ENCODE assay signal across 21 cellular contexts in genomic region chr7:119713606-119714005, GRCh38.
DNase-seq lines count a peak whose midpoint lies in the region; FAIRE-seq and TF ChIP-seq lines count a peak whose summit lies in the region.
"Had no signal": no experiment of that assay in that cellular context is flagged by ENCODE, and none has a peak within 500 bp of the region (broad histone marks: within the 10 kb centered on the region; RNA-seq: fewer than 3 reads in every experiment).

No MANE protein-coding gene starts in this region.

- no peaks in the 10 kb centered on the region for H4K20me1 ChIP-seq in hepatocyte (ENCODE audit: insufficient read depth, poor library complexity, severe bottlenecking)

- CTCF ChIA-PET in A673 (lab: Charles Lee) = no interaction called here

- BruUV-seq in A673 (replicated peaks; lab: Mats Ljungman, UMichigan) = no TSS peak

- no peaks in the 10 kb centered on the region for H3K36me3 ChIP-seq in A673 (ENCODE audit: insufficient read depth, low read length, poor library complexity, severe bottlenecking)
- no peaks in the 10 kb centered on the region for H3K36me3 ChIP-seq in small intestine (ENCODE audit: control insufficient read depth in 2 of 2, insufficient read depth in 2 of 2, low read length in 2 of 2)
- no peaks in the 10 kb centered on the region for H3K36me3 ChIP-seq in hepatocyte (replicated peaks; ENCODE audit: insufficient read depth, low read depth)

- H3K9me2 ChIP-seq in hepatocyte (replicated peaks; ENCODE audit: insufficient read depth) = no peaks in the 10 kb centered on the region

- 81 to 89% (median 88%) methylated on average over 7 of the region's 7 CpGs for WGBS in small intestine, 3 donors
- WGBS in hepatocyte (ENCODE audit: low lambda C conversion rate, missing lambda C conversion rate) = 87% methylated on average over 7 of the region's 7 CpGs

- H3K4me1 ChIP-seq in A673 (ENCODE audit: insufficient read depth, low read length, poor library complexity, severe bottlenecking) (no peaks in the 10 kb centered on the region), small intestine (ENCODE audit: control insufficient read depth in 2 of 2, insufficient read depth in 1 of 2, low read depth in 1 of 2, low read length in 1 of 2) (no peaks in the 10 kb centered on the region), hepatocyte (ENCODE audit: insufficient read depth) (no peaks in the 10 kb centered on the region)
- H3K4me1 ChIP-seq: A549 had no signal

- no peak overlapping the region for H3K4me3 ChIP-seq in A673 (ENCODE audit: low read depth, low read length, poor library complexity, severe bottlenecking)
- H3K4me3 ChIP-seq in small intestine (ENCODE audit: low read depth in 1 of 2, low read length in 2 of 2) = no peak overlapping the region
- H3K4me3 ChIP-seq in hepatocyte = no peak overlapping the region
- H3K4me3 ChIP-seq: A549 had no signal

- H3K27me3 ChIP-seq in A673 (replicated peaks; ENCODE audit: insufficient read depth, low read depth, low read length, poor library complexity) (no peaks in the 10 kb centered on the region), small intestine (ENCODE audit: control insufficient read depth in 2 of 2, insufficient read depth in 2 of 2, low read length in 2 of 2) (no peaks in the 10 kb centered on the region), hepatocyte (no peaks in the 10 kb centered on the region)

- intact Hi-C loops in A673 (cut with micrococcal nuclease; ENCODE audit: unreplicated experiment) = no loop called here

- no peak overlapping the region for H3K4me3 Mint-ChIP-seq in progenitor cell of endocrine pancreas (ENCODE audit: low read depth)
- no peak overlapping the region for H3K4me3 Mint-ChIP-seq in chondrocyte (ENCODE audit: unreplicated experiment)

- FAIRE-seq in small intestine (lab: Jason Lieb, UNC) = no peak
- FAIRE-seq: A549, GM12891, GM18507 had no signal

- H3K79me2 ChIP-seq in hepatocyte = no peaks in the 10 kb centered on the region

- POLR2A ChIA-PET in A673 (lab: Charles Lee; ENCODE audit: low non-redundant PET) = no interaction called here

- H3K27ac Mint-ChIP-seq in progenitor cell of endocrine pancreas (peak overlapping the region; percentile 2), chondrocyte (ENCODE audit: unreplicated experiment) (no peak overlapping the region)
- H3K27ac Mint-ChIP-seq: CD4-positive, alpha-beta memory T cell had no signal

- in situ Hi-C loops in SK-MEL-5 (cut with HindIII; ENCODE audit: low pct_unique_long_range_greater_than_20kb, low sequenced_read_pairs) = no loop called here

- peak; percentile 22 for DNase-seq in A673 (ENCODE audit: low spot score)
- DNase-seq in H4 (ENCODE audit: low spot score) = peak; percentile 17
- DNase-seq in SK-MEL-5 (ENCODE audit: low read depth, low spot score) = peak; percentile 91
- DNase-seq in progenitor cell of endocrine pancreas (ENCODE audit: low spot score, unreplicated experiment) = no peak
- DNase-seq in small intestine = no peak
- no peak for DNase-seq in chondrocyte (ENCODE audit: low spot score)
- no peak for DNase-seq in hepatocyte (ENCODE audit: low spot score)
- DNase-seq: 8988T; C1 segment of cervical spinal cord; Calu3; CD4-positive, alpha-beta memory T cell; COR-L47; DMS53; DMS79 treated with DMSO at 0.1 percent for 48 hours; GF-D8; GOT3; H7; HCEC 1CT had no signal

- TF ChIP-seq CTCF in A673 (conservative IDR thresholded peaks at IDR 0.05; ENCODE audit: low read depth, low read length) = no peak
- TF ChIP-seq CTCF in progenitor cell of endocrine pancreas (IDR thresholded peaks at IDR 0.05; ENCODE audit: unreplicated experiment) = no peak
- no peak for TF ChIP-seq CTCF in chondrocyte (IDR thresholded peaks at IDR 0.05)
- TF ChIP-seq CTCF in hepatocyte (IDR thresholded peaks at IDR 0.05; ENCODE audit: poor library complexity) = no peak

- H3K27ac ChIP-seq in A673 (ENCODE audit: low read depth, low read length, poor library complexity, severe bottlenecking) (no peak overlapping the region), small intestine (ENCODE audit: low read depth in 1 of 2, low read length in 1 of 2) (no peak overlapping the region), hepatocyte (no peak overlapping the region)
- H3K27ac ChIP-seq: A549 had no signal

- H3K9me3 ChIP-seq in A673 (ENCODE audit: low read depth, low read length, poor library complexity, severe bottlenecking) (no peaks in the 10 kb centered on the region), small intestine (ENCODE audit: control insufficient read depth, low read depth) (no peaks in the 10 kb centered on the region), hepatocyte (ENCODE audit: low read depth) (no peaks in the 10 kb centered on the region)
- H3K9me3 ChIP-seq: A549 had no signal

- no peak overlapping the region for H3K4me2 ChIP-seq in hepatocyte
- H3K4me2 ChIP-seq: A549 had no signal

- H3K36me3 Mint-ChIP-seq in progenitor cell of endocrine pancreas (ENCODE audit: insufficient read depth) = no peaks in the 10 kb centered on the region
- no peaks in the 10 kb centered on the region for H3K36me3 Mint-ChIP-seq in chondrocyte (ENCODE audit: low read depth)
- H3K36me3 Mint-ChIP-seq: CD4-positive, alpha-beta memory T cell had no signal

- H3K27me3 Mint-ChIP-seq in progenitor cell of endocrine pancreas (no peaks in the 10 kb centered on the region), chondrocyte (ENCODE audit: low read depth) (no peaks in the 10 kb centered on the region)
- H3K27me3 Mint-ChIP-seq: CD4-positive, alpha-beta memory T cell had no signal

- H3K4me1 Mint-ChIP-seq in progenitor cell of endocrine pancreas (ENCODE audit: low read depth) = no peaks in the 10 kb centered on the region
- peaks cover 21% of the 10 kb centered on the region for H3K4me1 Mint-ChIP-seq in chondrocyte (ENCODE audit: low read depth)
- H3K4me1 Mint-ChIP-seq: CD4-positive, alpha-beta memory T cell had no signal

- no peak overlapping the region for H2AFZ ChIP-seq in hepatocyte

- H3K9me3 Mint-ChIP-seq in progenitor cell of endocrine pancreas (ENCODE audit: low read depth) (peaks cover 7% of the 10 kb centered on the region), chondrocyte (ENCODE audit: low read depth) (peaks cover 8% of the 10 kb centered on the region)

Comparison
In these comparisons a context has a peak if more than half of its experiments do, and no peak if none do; other contexts are left out.
1. DNase-seq: peak in A673 (single experiment), H4 (single experiment) and SK-MEL-5 (single experiment); none in progenitor cell of endocrine pancreas (single experiment), small intestine (single experiment), chondrocyte (single experiment) and hepatocyte (single experiment).